19 cellular contexts compared by ENCODE assay signal in genomic region chr6:105487040-105487787, GRCh38.
A peak's percentile ranks its signal among the peaks of the same experiment; 100 is the strongest.
DNase-seq lines count a peak whose midpoint lies in the region; ATAC-seq and TF ChIP-seq lines count a peak whose summit lies in the region.
"Had no signal": no experiment of that assay in that cellular context is flagged by ENCODE, and none has a peak within 500 bp of the region (broad histone marks: within the 10 kb centered on the region; RNA-seq: fewer than 3 reads in every experiment).

No MANE protein-coding gene starts in this region.

- peak overlapping the region; percentile 10 for H3K27ac ChIP-seq in vagina
- H3K27ac ChIP-seq: C4-2B, sigmoid colon, SK-N-MC, tibial nerve had no signal

- TF ChIP-seq POLR2A in vagina (IDR thresholded peaks at IDR 0.05) = no peak

- intact Hi-C loops in activated T-helper 1 cell treated with anti-CD3 and anti-CD28 coated beads, Interleukin-12 subunit alpha, Interleukin-12 subunit beta, Interleukin-2, Interleukin-4 antibody, amounts not matched to agents 30 ng/mL and 10 ng/mL and 1 ng/mL, durations not matched to agents 14 hours and 24 hours and 36 hours (cut with micrococcal nuclease) = no loop called here
- intact Hi-C loops in vagina (cut with DNase I) = loop anchor here (5.0 kb wide), 1 partner anchor 740 kb away; no protein-coding TSS in a partner anchor

- H3K36me3 ChIP-seq in vagina = no peaks in the 10 kb centered on the region
- H3K36me3 ChIP-seq: sigmoid colon, tibial nerve had no signal

- H3K4me3 Mint-ChIP-seq in stimulated activated naive CD8-positive, alpha-beta T cell treated with anti-CD3 and anti-CD28 coated beads, Interleukin-15, amount 100 ng/mL, for 72 hours = no peak overlapping the region
- H3K4me3 Mint-ChIP-seq in activated T-helper 1 cell treated with anti-CD3 and anti-CD28 coated beads, Interleukin-12 subunit alpha, Interleukin-12 subunit beta, Interleukin-2, Interleukin-4 antibody, amounts not matched to agents 30 ng/mL and 10 ng/mL and 1 ng/mL, durations not matched to agents 14 hours and 24 hours and 36 hours = no peak overlapping the region

- H3K9me3 Mint-ChIP-seq in stimulated activated naive CD8-positive, alpha-beta T cell treated with anti-CD3 and anti-CD28 coated beads, Interleukin-15, amount 100 ng/mL, for 72 hours = no peaks in the 10 kb centered on the region
- H3K9me3 Mint-ChIP-seq in activated T-helper 1 cell treated with anti-CD3 and anti-CD28 coated beads, Interleukin-12 subunit alpha, Interleukin-12 subunit beta, Interleukin-2, Interleukin-4 antibody, amounts not matched to agents 30 ng/mL and 10 ng/mL and 1 ng/mL, durations not matched to agents 14 hours and 24 hours and 36 hours = peaks cover 8% of the 10 kb centered on the region

- H3K4me3 ChIP-seq in vagina = no peak overlapping the region
- H3K4me3 ChIP-seq: sigmoid colon, tibial nerve had no signal

- peaks cover 22% of the 10 kb centered on the region for H3K4me1 Mint-ChIP-seq in stimulated activated naive CD8-positive, alpha-beta T cell treated with anti-CD3 and anti-CD28 coated beads, Interleukin-15, amount 100 ng/mL, for 72 hours
- peaks cover 70% of the 10 kb centered on the region for H3K4me1 Mint-ChIP-seq in activated T-helper 1 cell treated with anti-CD3 and anti-CD28 coated beads, Interleukin-12 subunit alpha, Interleukin-12 subunit beta, Interleukin-2, Interleukin-4 antibody, amounts not matched to agents 30 ng/mL and 10 ng/mL and 1 ng/mL, durations not matched to agents 14 hours and 24 hours and 36 hours (ENCODE audit: low read depth)

- H3K36me3 Mint-ChIP-seq in activated T-helper 1 cell treated with anti-CD3 and anti-CD28 coated beads, Interleukin-12 subunit alpha, Interleukin-12 subunit beta, Interleukin-2, Interleukin-4 antibody, amounts not matched to agents 30 ng/mL and 10 ng/mL and 1 ng/mL, durations not matched to agents 14 hours and 24 hours and 36 hours (ENCODE audit: low read depth) = peaks cover 7% of the 10 kb centered on the region

- DNase-seq in stimulated activated naive CD8-positive, alpha-beta T cell treated with anti-CD3 and anti-CD28 coated beads, Interleukin-15, amount 100 ng/mL, for 72 hours = no peak
- no peak for DNase-seq in stimulated activated naive CD8-positive, alpha-beta T cell treated with anti-CD3 and anti-CD28 coated beads, Interleukin-15, Interleukin-2, amounts not matched to agents 100 U/mL and 50 U/mL, for 24 hours
- peak; percentile 3 to 50 for DNase-seq in NOMO-1 (lab: John Stamatoyannopoulos, UW; ENCODE audit: unreplicated experiment in 2 of 2)
- no peak for DNase-seq in activated T-helper 1 cell treated with anti-CD3 and anti-CD28 coated beads, Interleukin-12 subunit alpha, Interleukin-12 subunit beta, Interleukin-2, Interleukin-4 antibody, amounts not matched to agents 30 ng/mL and 10 ng/mL and 1 ng/mL, durations not matched to agents 14 hours and 24 hours and 36 hours (ENCODE audit: low spot score)
- no peak for DNase-seq in vagina (ENCODE audit: extremely low spot score in 2 of 2)
- no peak for DNase-seq in NCI-H2029 treated with DMSO at 0.1 percent for 48 hours (lab: John Stamatoyannopoulos, UW)
- DNase-seq: activated CD4-positive, alpha-beta T cell treated with anti-CD3 and anti-CD28 coated beads for 48 hours; glutamatergic neuron; Karpas-422; NCI-H1105; NCI-H2081; NCI-H446; sigmoid colon had no signal

- H3K27ac Mint-ChIP-seq in stimulated activated naive CD8-positive, alpha-beta T cell treated with anti-CD3 and anti-CD28 coated beads, Interleukin-15, amount 100 ng/mL, for 72 hours = peak overlapping the region; percentile 54 to 86
- H3K27ac Mint-ChIP-seq in activated T-helper 1 cell treated with anti-CD3 and anti-CD28 coated beads, Interleukin-12 subunit alpha, Interleukin-12 subunit beta, Interleukin-2, Interleukin-4 antibody, amounts not matched to agents 30 ng/mL and 10 ng/mL and 1 ng/mL, durations not matched to agents 14 hours and 24 hours and 36 hours = peak overlapping the region; percentile 19
- H3K27ac Mint-ChIP-seq: progenitor cell of endocrine pancreas had no signal

- H3K4me1 ChIP-seq in vagina = peaks cover 45% of the 10 kb centered on the region

- TF ChIP-seq CTCF in vagina (IDR thresholded peaks at IDR 0.05) = no peak

- ATAC-seq in stimulated activated naive CD8-positive, alpha-beta T cell treated with anti-CD3 and anti-CD28 coated beads, Interleukin-15, amount 100 ng/mL, for 72 hours = no peak
- ATAC-seq in stimulated activated naive CD8-positive, alpha-beta T cell treated with anti-CD3 and anti-CD28 coated beads, Interleukin-15, Interleukin-2, amounts not matched to agents 100 U/mL and 50 U/mL, for 24 hours = no peak
- ATAC-seq in HG03460 (IDR thresholded peaks at IDR 0.05; ENCODE audit: unreplicated experiment) (no peak), GM21390 (IDR thresholded peaks at IDR 0.05; ENCODE audit: unreplicated experiment) (no peak)

- H3K27me3 ChIP-seq in vagina = no peaks in the 10 kb centered on the region
- H3K27me3 ChIP-seq: sigmoid colon, tibial nerve had no signal

- H3K9me3 ChIP-seq in vagina = no peaks in the 10 kb centered on the region
- H3K9me3 ChIP-seq: sigmoid colon, tibial nerve had no signal

- H3K27me3 Mint-ChIP-seq in stimulated activated naive CD8-positive, alpha-beta T cell treated with anti-CD3 and anti-CD28 coated beads, Interleukin-15, amount 100 ng/mL, for 72 hours = peaks cover 10% of the 10 kb centered on the region
- H3K27me3 Mint-ChIP-seq in activated T-helper 1 cell treated with anti-CD3 and anti-CD28 coated beads, Interleukin-12 subunit alpha, Interleukin-12 subunit beta, Interleukin-2, Interleukin-4 antibody, amounts not matched to agents 30 ng/mL and 10 ng/mL and 1 ng/mL, durations not matched to agents 14 hours and 24 hours and 36 hours (ENCODE audit: insufficient read depth) = peaks cover 2% of the 10 kb centered on the region

Comparison
In these comparisons a context has a peak if more than half of its experiments do, and no peak if none do; other contexts are left out.
1. DNase-seq: peak in NOMO-1 (2 of 2); none in stimulated activated naive CD8-positive, alpha-beta T cell treated with anti-CD3 and anti-CD28 coated beads, Interleukin-15, amount 100 ng/mL, for 72 hours (0 of 2), stimulated activated naive CD8-positive, alpha-beta T cell treated with anti-CD3 and anti-CD28 coated beads, Interleukin-15, Interleukin-2, amounts not matched to agents 100 U/mL and 50 U/mL, for 24 hours (single experiment), activated T-helper 1 cell treated with anti-CD3 and anti-CD28 coated beads, Interleukin-12 subunit alpha, Interleukin-12 subunit beta, Interleukin-2, Interleukin-4 antibody, amounts not matched to agents 30 ng/mL and 10 ng/mL and 1 ng/mL, durations not matched to agents 14 hours and 24 hours and 36 hours (single experiment), vagina (0 of 2) and NCI-H2029 treated with DMSO at 0.1 percent for 48 hours (single experiment).